Comparison of ENCODE assay signal across 17 cellular contexts in genomic region chr6:162090734-162091133, GRCh38.
DNase-seq lines count a peak whose midpoint lies in the region; TF ChIP-seq lines count a peak whose summit lies in the region.
"Had no signal": no experiment of that assay in that cellular context is flagged by ENCODE, and none has a peak within 500 bp of the region (broad histone marks: within the 10 kb centered on the region; RNA-seq: fewer than 3 reads in every experiment).

No MANE protein-coding gene starts in this region.

- H3K9ac ChIP-seq in GM23248 (no peak overlapping the region), Karpas-422 (ENCODE audit: low read length) (no peak overlapping the region)

- H3K4me3 ChIP-seq in GM23248 (peak overlapping the region; percentile 20), brain microvascular endothelial cell (ENCODE audit: low read depth, low read length) (no peak overlapping the region), foreskin fibroblast (ENCODE audit: low read depth in 1 of 2, low read length in 2 of 2) (no peak overlapping the region), Karpas-422 (ENCODE audit: low read length) (no peak overlapping the region)
- H3K4me3 ChIP-seq: colonic mucosa, Peyer's patch, suprapubic skin had no signal

- no peaks in the 10 kb centered on the region for H3K36me3 ChIP-seq in GM23248 (ENCODE audit: low read depth)
- H3K36me3 ChIP-seq in brain microvascular endothelial cell (replicated peaks): no peaks in the 10 kb centered on the region
- no peaks in the 10 kb centered on the region for H3K36me3 ChIP-seq in Karpas-422 (ENCODE audit: insufficient read depth, low read length)
- H3K36me3 ChIP-seq: colonic mucosa, Peyer's patch, suprapubic skin had no signal

- in situ Hi-C loops in GM23248 (cut with MboI): no loop called here
- in situ Hi-C loops in brain microvascular endothelial cell (cut with HindIII; ENCODE audit: low pct_ligation_motif_present, low sequenced_read_pairs): no loop called here

- H3F3A ChIP-seq in GM23248 (ENCODE audit: insufficient read depth): peaks cover 14% of the 10 kb centered on the region; the same call in 1 of the 2 replicates

- H3K9me2 ChIP-seq in GM23248 (ENCODE audit: insufficient read depth) (no peaks in the 10 kb centered on the region), Karpas-422 (replicated peaks; ENCODE audit: insufficient read depth, low read length) (no peaks in the 10 kb centered on the region)

- H3K9me3 ChIP-seq in GM23248 (ENCODE audit: low read depth) (no peaks in the 10 kb centered on the region), Karpas-422 (ENCODE audit: low read length) (peaks cover 4% of the 10 kb centered on the region; the same call in 1 of the 2 replicates)
- H3K9me3 ChIP-seq: colonic mucosa, Peyer's patch, suprapubic skin had no signal

- TF ChIP-seq CTCF in brain microvascular endothelial cell (IDR thresholded peaks at IDR 0.05; ENCODE audit: low read depth, low read length, missing control alignments) (no peak), foreskin fibroblast (IDR thresholded peaks at IDR 0.05; ENCODE audit: low read depth, low read length) (no peak)

- H3K27me3 ChIP-seq in GM23248 (replicated peaks; ENCODE audit: insufficient read depth) (no peaks in the 10 kb centered on the region), brain microvascular endothelial cell (replicated peaks) (no peaks in the 10 kb centered on the region), Karpas-422 (ENCODE audit: low read length) (no peaks in the 10 kb centered on the region)
- H3K27me3 ChIP-seq: colonic mucosa, Peyer's patch, suprapubic skin had no signal

- 2 to 5% methylated on average over 2 of the region's 2 CpGs for WGBS in GM23248 (ENCODE audit: low coverage in 1 of 2, low lambda C conversion rate in 2 of 2, missing lambda C conversion rate in 2 of 2), 2 experiments

- H3K79me2 ChIP-seq in GM23248 (ENCODE audit: insufficient read depth): no peaks in the 10 kb centered on the region
- H3K79me2 ChIP-seq in Karpas-422 (ENCODE audit: low read length): no peaks in the 10 kb centered on the region

- H4K20me1 ChIP-seq in GM23248 (ENCODE audit: insufficient read depth): no peaks in the 10 kb centered on the region
- no peaks in the 10 kb centered on the region for H4K20me1 ChIP-seq in Karpas-422 (ENCODE audit: insufficient read depth, low read depth, low read length)

- H2AFZ ChIP-seq in GM23248 (0 out of 2 replicates have a peak overlapping the region, but pooled peaks have one; percentile 4), Karpas-422 (ENCODE audit: low read length) (no peak overlapping the region)

- peak; percentile 70 for DNase-seq in GM23248
- DNase-seq in brain microvascular endothelial cell: peak; percentile 40
- DNase-seq in foreskin fibroblast: peak; percentile 4 to 52
- no peak for DNase-seq in activated naive CD4-positive, alpha-beta T cell treated with Interleukin-2 at 50 U/mL for 16 hours
- no peak for DNase-seq in Karpas-422
- DNase-seq in DMS79 (lab: John Stamatoyannopoulos, UW): no peak
- no peak for DNase-seq in NCI-H2029 (lab: John Stamatoyannopoulos, UW)
- DNase-seq: activated CD4-positive, alpha-beta T cell treated with anti-CD3 and anti-CD28 coated beads, Interleukin-2, amount 10 ng/mL, durations not matched to agents 24 days and 14 days; activated CD8-positive, alpha-beta memory T cell treated with anti-CD3 and anti-CD28 coated beads, Interleukin-2, amount 50 U/mL, for 48 hours; activated gamma-delta T cell; colonic mucosa; DMS53; islet precursor cell; natural killer cell; Peyer's patch; stimulated activated CD4-positive, alpha-beta T cell treated with anti-CD3 and anti-CD28 coated beads, Interleukin-12 subunit alpha, Interleukin-12 subunit beta, amount 100 ng/mL, for 4 hours had no signal

- H3K4me2 ChIP-seq in GM23248 (ENCODE audit: unreplicated experiment) (peak overlapping the region; percentile 70), Karpas-422 (ENCODE audit: low read depth, low read length, poor library complexity, severe bottlenecking) (no peak overlapping the region)

- peaks cover 18% of the 10 kb centered on the region for H3K4me1 ChIP-seq in GM23248 (ENCODE audit: insufficient read depth)
- no peaks in the 10 kb centered on the region for H3K4me1 ChIP-seq in Karpas-422 (ENCODE audit: low read length)
- H3K4me1 ChIP-seq: colonic mucosa, Peyer's patch, suprapubic skin had no signal

- H3K27ac ChIP-seq in GM23248: peak overlapping the region; percentile 39
- no peak overlapping the region for H3K27ac ChIP-seq in brain microvascular endothelial cell
- no peak overlapping the region for H3K27ac ChIP-seq in Karpas-422 (ENCODE audit: low read length)
- H3K27ac ChIP-seq: colonic mucosa, Peyer's patch, suprapubic skin had no signal

Comparison
In these comparisons a context has a peak if more than half of its experiments do, and no peak if none do; other contexts are left out.
1. DNase-seq: peak in GM23248 (single experiment), brain microvascular endothelial cell (single experiment) and foreskin fibroblast (2 of 2); none in activated naive CD4-positive, alpha-beta T cell treated with Interleukin-2 at 50 U/mL for 16 hours (single experiment), Karpas-422 (single experiment), DMS79 (single experiment) and NCI-H2029 (single experiment).